In genomic region chr5:177568326-177568725, GRCh38 we compare ENCODE assay signal across 1 cellular context.
TF ChIP-seq lines count a peak whose summit lies in the region.

No MANE protein-coding gene starts in this region.

TF ChIP-seq in WTC11, 78 proteins besides CTCF, POLR2A, EP300 and RAD21 (continued from another document):
- no peak for TF ChIP-seq IRF2 (CRISPR knock-in tag; IDR thresholded peaks at IDR 0.05; ENCODE audit: borderline replicate concordance, low read depth)
- TF ChIP-seq ELF4 (CRISPR knock-in tag; IDR thresholded peaks at IDR 0.05; ENCODE audit: low read depth), result no peak
- no peak for TF ChIP-seq MYBL2 (CRISPR knock-in tag; IDR thresholded peaks at IDR 0.05)
- TF ChIP-seq ATF2 (CRISPR knock-in tag; IDR thresholded peaks at IDR 0.05; ENCODE audit: borderline replicate concordance, low read depth), result no peak
- TF ChIP-seq AR (CRISPR knock-in tag; IDR thresholded peaks at IDR 0.05), result no peak
TF ChIP-seq in WTC11: peak in this region for 0.
